ENCODE assay signal across 19 cellular contexts in the genomic region with DNA sequence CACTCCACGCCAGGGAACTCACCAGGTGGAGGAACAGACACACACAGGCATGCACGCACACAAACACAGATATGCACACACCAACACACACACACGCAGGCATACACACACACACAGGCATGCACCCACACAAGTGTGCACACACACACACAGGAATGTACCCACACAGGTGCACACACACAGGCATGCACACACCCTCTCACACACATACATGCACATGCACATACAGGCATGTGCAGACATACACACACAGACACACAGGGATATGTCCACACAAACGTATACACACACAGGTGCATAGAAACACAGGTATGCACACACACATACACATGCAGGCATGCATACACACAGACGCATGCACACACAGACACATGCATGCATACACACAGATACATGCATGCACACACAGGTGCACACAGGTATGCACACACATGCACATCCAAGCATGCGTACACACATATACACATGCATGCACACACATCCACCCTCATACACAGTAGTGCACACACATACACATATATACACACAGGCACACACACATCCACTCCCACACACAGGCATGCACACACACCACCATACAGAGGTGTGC.
"Had no signal": no experiment of that assay in that cellular context is flagged by ENCODE, and none has a peak within 500 bp of the region (broad histone marks: within the 10 kb centered on the region; RNA-seq: fewer than 3 reads in every experiment).

No MANE protein-coding gene starts in this region.

- H3K27ac Mint-ChIP-seq: activated naive CD4-positive, alpha-beta T cell treated with anti-CD3 and anti-CD28 coated beads for 36 hours; natural killer cell had no signal

- H3K9me3 ChIP-seq: esophagus muscularis mucosa, lower lobe of right lung had no signal

- ATAC-seq: lower lobe of right lung; natural killer cell; right cardiac atrium; stimulated activated naive B cell treated with anti-CD40 and anti-IgM and Interleukin-4, amounts not matched to agents 10 μg/mL and 1 μg/mL and 100 μg/mL, for 72 hours had no signal

- H3K4me3 Mint-ChIP-seq: activated naive CD4-positive, alpha-beta T cell treated with anti-CD3 and anti-CD28 coated beads for 36 hours; activated T-helper 1 cell treated with anti-CD3 and anti-CD28 coated beads, Interleukin-12 subunit alpha, Interleukin-12 subunit beta, Interleukin-2, Interleukin-4 antibody, amounts not matched to agents 30 ng/mL and 10 ng/mL and 1 ng/mL, durations not matched to agents 14 hours and 24 hours and 36 hours; brain; natural killer cell; stimulated activated naive B cell treated with anti-CD40 and anti-IgM and Interleukin-4, amounts not matched to agents 10 μg/mL and 1 μg/mL and 100 μg/mL, for 72 hours; type B pancreatic cell had no signal

- H3K9me3 Mint-ChIP-seq: activated naive CD4-positive, alpha-beta T cell treated with anti-CD3 and anti-CD28 coated beads for 36 hours; activated T-helper 1 cell treated with anti-CD3 and anti-CD28 coated beads, Interleukin-12 subunit alpha, Interleukin-12 subunit beta, Interleukin-2, Interleukin-4 antibody, amounts not matched to agents 30 ng/mL and 10 ng/mL and 1 ng/mL, durations not matched to agents 14 hours and 24 hours and 36 hours; brain; natural killer cell; stimulated activated naive B cell treated with anti-CD40 and anti-IgM and Interleukin-4, amounts not matched to agents 10 μg/mL and 1 μg/mL and 100 μg/mL, for 72 hours; type B pancreatic cell had no signal

- H3K27me3 Mint-ChIP-seq: brain; progenitor cell of endocrine pancreas; stimulated activated naive B cell treated with anti-CD40 and anti-IgM and Interleukin-4, amounts not matched to agents 10 μg/mL and 1 μg/mL and 100 μg/mL, for 72 hours; type B pancreatic cell had no signal

- H3K4me3 ChIP-seq: esophagus muscularis mucosa, lower lobe of right lung, smooth muscle cell had no signal

- H3K27ac ChIP-seq: esophagus muscularis mucosa, lower lobe of right lung had no signal

- H3K36me3 ChIP-seq: esophagus muscularis mucosa had no signal

- H3K36me3 Mint-ChIP-seq: natural killer cell had no signal

- H3K4me2 ChIP-seq: smooth muscle cell had no signal

- H3K4me1 Mint-ChIP-seq: natural killer cell had no signal

- DNase-seq: activated CD4-positive, alpha-beta T cell treated with anti-CD3 and anti-CD28 coated beads, Interleukin-2, amount 50 U/mL, for 4 hours; activated CD8-positive, alpha-beta memory T cell treated with anti-CD3 and anti-CD28 coated beads, Interleukin-2, amount 50 U/mL, for 4 hours; activated naive CD4-positive, alpha-beta T cell treated with anti-CD3 and anti-CD28 coated beads for 36 hours; amniotic stem cell; foreskin fibroblast; glutamatergic neuron; lower lobe of right lung; natural killer cell; occipital lobe; right cardiac atrium; stimulated activated naive B cell treated with anti-CD40 and anti-IgM and Interleukin-4, amounts not matched to agents 10 μg/mL and 1 μg/mL and 100 μg/mL, for 72 hours; T-helper 1 cell had no signal

- FAIRE-seq: endometrium had no signal

- H3K27me3 ChIP-seq: esophagus muscularis mucosa had no signal
